11 cellular contexts compared by ENCODE assay signal in the genomic region with DNA sequence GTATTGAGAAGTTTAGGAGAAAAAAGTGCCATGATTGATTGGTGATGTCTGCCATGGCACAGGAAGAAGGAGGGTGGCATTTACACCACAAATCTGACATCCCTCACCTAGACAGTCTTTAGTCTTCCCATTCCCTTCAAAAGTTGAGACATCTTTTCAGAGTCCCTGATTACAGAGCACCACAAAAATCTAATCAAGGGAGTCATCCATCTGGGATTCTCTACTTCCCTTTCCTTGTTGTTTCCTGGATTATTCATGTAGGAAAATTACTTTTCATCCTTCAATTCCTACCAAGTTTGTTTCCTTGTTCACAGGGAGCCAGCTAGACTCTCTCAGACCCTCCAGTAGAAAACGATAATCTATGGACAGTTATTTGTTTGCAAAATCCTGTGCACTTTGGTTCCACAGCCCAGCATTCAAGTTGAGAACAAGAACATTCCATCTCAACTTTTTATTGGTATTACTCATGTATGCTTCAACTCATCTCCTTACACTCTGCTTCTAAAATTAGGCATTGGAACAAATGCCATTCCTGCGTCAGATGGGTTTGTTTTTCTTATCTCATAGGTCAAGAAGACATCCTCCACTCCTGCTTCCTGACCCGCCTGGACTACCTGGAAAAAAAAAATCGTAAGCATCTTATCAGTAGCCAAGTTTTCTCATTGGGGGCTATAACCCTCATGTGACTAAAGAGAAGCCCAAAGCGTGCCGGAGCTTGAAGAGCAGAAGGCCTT.
DNase-seq lines count a peak whose midpoint lies in the region; ATAC-seq, FAIRE-seq and TF ChIP-seq lines count a peak whose summit lies in the region.
"Had no signal": no experiment of that assay in that cellular context is flagged by ENCODE, and none has a peak within 500 bp of the region (broad histone marks: within the 10 kb centered on the region; RNA-seq: fewer than 3 reads in every experiment).

No MANE protein-coding gene starts in this region.

- intact Hi-C loops in K562 (cut with micrococcal nuclease) (no loop called here), natural killer cell (cut with micrococcal nuclease) (no loop called here)

- H4K20me1 ChIP-seq in K562 (replicated peaks; ENCODE audit: control insufficient read depth, insufficient read depth, low read length) = no peaks in the 10 kb centered on the region

- FAIRE-seq in K562 (lab: Jason Lieb, UNC) = no peak

- no peaks in the 10 kb centered on the region for H3K36me3 ChIP-seq in K562 (ENCODE audit: control insufficient read depth, insufficient read depth, low read length)
- H3K36me3 ChIP-seq in upper lobe of left lung = no peaks in the 10 kb centered on the region

- 4% methylated on average over 5 of the region's 6 CpGs for WGBS in K562 (ENCODE audit: insufficient coverage, low coverage, missing lambda C conversion rate)
- 63 to 64% methylated on average over 6 of the region's 6 CpGs for WGBS in upper lobe of left lung, 2 donors

- no peaks in the 10 kb centered on the region for H3K79me2 ChIP-seq in K562 (ENCODE audit: control insufficient read depth, insufficient read depth, low read length)

- TF ChIP-seq EP300 in K562 (IDR thresholded peaks at IDR 0.05; ENCODE audit: low read length) (no peak), upper lobe of left lung (IDR thresholded peaks at IDR 0.05) (peak in 2 of 4 donors; percentile 52 to 65)

- TF ChIP-seq POLR2A in K562 (conservative IDR thresholded peaks at IDR 0.05) (no peak), upper lobe of left lung (IDR thresholded peaks at IDR 0.05) (no peak)

- in situ Hi-C loops in K562 (cut with MboI) = no loop called here

- H3K4me1 ChIP-seq in K562 (replicated peaks in 1 of 2; ENCODE audit: control insufficient read depth in 2 of 2, insufficient read depth in 2 of 2, low read length in 2 of 2) (no peaks in the 10 kb centered on the region; a peak in 1 of 5 replicates), upper lobe of left lung (peaks cover 18 to 36% (median 19%) of the 10 kb centered on the region in 4 donors)

- no peaks in the 10 kb centered on the region for H3K9me1 ChIP-seq in K562 (ENCODE audit: control insufficient read depth, insufficient read depth, low read length)

- BruUV-seq in K562 (replicated peaks; lab: Mats Ljungman, UMichigan) = no TSS peak

- H3K27me3 ChIP-seq in K562 (ENCODE audit: control insufficient read depth in 2 of 2, insufficient read depth in 2 of 2, low read length in 2 of 2) (peaks cover 0 to 15% of the 10 kb centered on the region in 2 experiments; a peak in 2 of 5 replicates), upper lobe of left lung (no peaks in the 10 kb centered on the region)

- H3K36me3 Mint-ChIP-seq in natural killer cell = no peaks in the 10 kb centered on the region
- H3K36me3 Mint-ChIP-seq: stimulated activated memory B cell treated with anti-CD40 and anti-IgM and Interleukin-4, amounts not matched to agents 10 μg/mL and 1 μg/mL and 100 μg/mL, for 72 hours had no signal

- peaks cover 0 to 6% of the 10 kb centered on the region in 2 donors for H3K27me3 Mint-ChIP-seq in natural killer cell (ENCODE audit: low read depth in 2 of 2)
- H3K27me3 Mint-ChIP-seq: stimulated activated memory B cell treated with anti-CD40 and anti-IgM and Interleukin-4, amounts not matched to agents 10 μg/mL and 1 μg/mL and 100 μg/mL, for 72 hours; T-cell had no signal

- POLR2A ChIA-PET in K562 (lab: Yijun Ruan, JAX) = no interaction called here

- no peak overlapping the region for H3K27ac Mint-ChIP-seq in natural killer cell
- H3K27ac Mint-ChIP-seq: GM23338; stimulated activated memory B cell treated with anti-CD40 and anti-IgM and Interleukin-4, amounts not matched to agents 10 μg/mL and 1 μg/mL and 100 μg/mL, for 72 hours; T-cell had no signal

- no peaks in the 10 kb centered on the region for H3K9me3 ChIP-seq in K562 (replicated peaks; ENCODE audit: control insufficient read depth, insufficient read depth, low read depth, low read length)
- H3K9me3 ChIP-seq in upper lobe of left lung = peaks cover 0 to 6% (median 0%) of the 10 kb centered on the region in 4 donors

- H2AFZ ChIP-seq in K562 (ENCODE audit: low read depth, low read length) = no peak overlapping the region
- H2AFZ ChIP-seq: GM23338 had no signal

- ATAC-seq in K562 = no peak
- peak in 1 of 2 donors; percentile 22 for ATAC-seq in upper lobe of left lung (ENCODE audit: low FRiP score in 2 of 2)
- ATAC-seq in GM21423 (IDR thresholded peaks at IDR 0.05; ENCODE audit: unreplicated experiment) = no peak
- ATAC-seq in natural killer cell = no peak
- ATAC-seq: GM23338; stimulated activated memory B cell treated with anti-CD40 and anti-IgM and Interleukin-4, amounts not matched to agents 10 μg/mL and 1 μg/mL and 100 μg/mL, for 72 hours; T-cell had no signal

- peaks cover 12 to 18% of the 10 kb centered on the region in 2 donors for H3K4me1 Mint-ChIP-seq in natural killer cell

- TF ChIP-seq RAD21 in K562 (CRISPR knock-in tag; conservative IDR thresholded peaks at IDR 0.05 in 1 of 2, IDR thresholded peaks at IDR 0.05 in 1 of 2) = no peak

- no peak overlapping the region for H3K9ac ChIP-seq in K562 (ENCODE audit: insufficient read depth in 1 of 2, low read depth in 2 of 2, low read length in 2 of 2)

- peak; percentile 78 for DNase-seq in HT1080 (ENCODE audit: low read depth)
- no peak for DNase-seq in K562 (ENCODE audit: extremely low read depth in 1 of 4, low spot score in 3 of 4)
- peak; percentile 34 for DNase-seq in kidney glomerular epithelial cell (lab: John Stamatoyannopoulos, UW)
- no peak for DNase-seq in upper lobe of left lung
- no peak for DNase-seq in HT-29 (ENCODE audit: low spot score)
- no peak for DNase-seq in natural killer cell
- DNase-seq: stimulated activated CD4-positive, alpha-beta T cell treated with anti-CD3 and anti-CD28 coated beads, Interleukin-12 subunit alpha, Interleukin-12 subunit beta, amount 100 ng/mL, for 4 hours; T-cell had no signal

- TF ChIP-seq CTCF in K562 (IDR thresholded peaks at IDR 0.05 in 2 of 3, conservative IDR thresholded peaks at IDR 0.05 in 1 of 3; ENCODE audit: insufficient read depth in 2 of 3, low read depth in 1 of 3, low read length in 3 of 3) (no peak), upper lobe of left lung (IDR thresholded peaks at IDR 0.05) (no peak), natural killer cell (IDR thresholded peaks at IDR 0.05) (no peak)

- no peak overlapping the region for H3K4me2 ChIP-seq in K562 (ENCODE audit: insufficient read depth, low read length)
- H3K4me2 ChIP-seq: GM23338 had no signal

- no peak overlapping the region for H3K27ac ChIP-seq in K562 (ENCODE audit: extremely low read depth, low read depth, low read length)
- H3K27ac ChIP-seq in upper lobe of left lung = peak overlapping the region; percentile 40 to 76 (median 54)

- H3K4me3 ChIP-seq in K562 (no peak overlapping the region), upper lobe of left lung (no peak overlapping the region)
- H3K4me3 ChIP-seq: GM23338 had no signal

- CTCF ChIA-PET in K562 (lab: Yijun Ruan, JAX; ENCODE audit: low intra/inter-chr PET ratio) = no interaction called here

- H3K4me3 Mint-ChIP-seq in natural killer cell = no peak overlapping the region
- H3K4me3 Mint-ChIP-seq: GM23338; stimulated activated memory B cell treated with anti-CD40 and anti-IgM and Interleukin-4, amounts not matched to agents 10 μg/mL and 1 μg/mL and 100 μg/mL, for 72 hours; T-cell had no signal

- H3K9me3 Mint-ChIP-seq in natural killer cell = no peaks in the 10 kb centered on the region

TF ChIP-seq in K562, 482 proteins besides CTCF, POLR2A, EP300 and RAD21:
- TF ChIP-seq, protein P1, sequence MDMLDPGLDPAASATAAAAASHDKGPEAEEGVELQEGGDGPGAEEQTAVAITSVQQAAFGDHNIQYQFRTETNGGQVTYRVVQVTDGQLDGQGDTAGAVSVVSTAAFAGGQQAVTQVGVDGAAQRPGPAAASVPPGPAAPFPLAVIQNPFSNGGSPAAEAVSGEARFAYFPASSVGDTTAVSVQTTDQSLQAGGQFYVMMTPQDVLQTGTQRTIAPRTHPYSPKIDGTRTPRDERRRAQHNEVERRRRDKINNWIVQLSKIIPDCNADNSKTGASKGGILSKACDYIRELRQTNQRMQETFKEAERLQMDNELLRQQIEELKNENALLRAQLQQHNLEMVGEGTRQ (CRISPR knock-in tag; IDR thresholded peaks at IDR 0.05) = 0 out of 2 replicates have a peak, but pooled peaks have one; percentile 15
- TF ChIP-seq, protein P2, sequence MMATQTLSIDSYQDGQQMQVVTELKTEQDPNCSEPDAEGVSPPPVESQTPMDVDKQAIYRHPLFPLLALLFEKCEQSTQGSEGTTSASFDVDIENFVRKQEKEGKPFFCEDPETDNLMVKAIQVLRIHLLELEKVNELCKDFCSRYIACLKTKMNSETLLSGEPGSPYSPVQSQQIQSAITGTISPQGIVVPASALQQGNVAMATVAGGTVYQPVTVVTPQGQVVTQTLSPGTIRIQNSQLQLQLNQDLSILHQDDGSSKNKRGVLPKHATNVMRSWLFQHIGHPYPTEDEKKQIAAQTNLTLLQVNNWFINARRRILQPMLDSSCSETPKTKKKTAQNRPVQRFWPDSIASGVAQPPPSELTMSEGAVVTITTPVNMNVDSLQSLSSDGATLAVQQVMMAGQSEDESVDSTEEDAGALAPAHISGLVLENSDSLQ (IDR thresholded peaks at IDR 0.05) = no peak

Comparison
In these comparisons a context has a peak if more than half of its experiments do, and no peak if none do; other contexts are left out.
1. DNase-seq: peak in HT1080 (single experiment) and kidney glomerular epithelial cell (single experiment); none in K562 (0 of 4), upper lobe of left lung (0 of 2), HT-29 (single experiment) and natural killer cell (single experiment).